Comparison of ENCODE assay signal across 21 cellular contexts in genomic region chr3:95567346-95567745, GRCh38.
"Had no signal": no experiment of that assay in that cellular context is flagged by ENCODE, and none has a peak within 500 bp of the region (broad histone marks: within the 10 kb centered on the region; RNA-seq: fewer than 3 reads in every experiment).

No MANE protein-coding gene starts in this region.

- H2AFZ ChIP-seq: parathyroid adenoma had no signal

- H3K4me3 ChIP-seq: ascending aorta, breast epithelium, left ventricle myocardium inferior, mucosa of descending colon, thyroid gland had no signal

- H3K9ac ChIP-seq: parathyroid adenoma had no signal

- DNase-seq: activated CD4-positive, alpha-beta T cell treated with anti-CD3 and anti-CD28 coated beads, Interleukin-2, amount 50 U/mL, for 4 hours; activated CD4-positive, CD25-positive, alpha-beta regulatory T cell treated with anti-CD3 and anti-CD28 coated beads, Interleukin-2, amount 50 U/mL, for 72 hours; activated naive CD4-positive, alpha-beta T cell treated with anti-CD3 and anti-CD28 coated beads, Interleukin-2, amount 10 ng/mL, durations not matched to agents 7 days and 5 days; activated T-cell treated with anti-CD3 and anti-CD28 coated beads, Interleukin-2, amount 50 U/mL, for 1 hour; cerebellar nuclear complex; effector CD8-positive, alpha-beta T cell; foreskin fibroblast; glutamatergic neuron; hypothalamus; left ventricle myocardium inferior; mucosa of descending colon; naive thymus-derived CD4-positive, alpha-beta T cell; retina; thyroid gland had no signal

- H3K27ac ChIP-seq: ascending aorta, breast epithelium, left ventricle myocardium inferior, neutrophil, parathyroid adenoma, thyroid gland had no signal

- H3K9me3 ChIP-seq: neutrophil, thyroid gland had no signal

- H3K36me3 ChIP-seq: ascending aorta, breast epithelium, left ventricle myocardium inferior, neutrophil, thyroid gland had no signal

- FAIRE-seq: urothelium cell line had no signal

- H3K36me3 Mint-ChIP-seq: activated naive CD4-positive, alpha-beta T cell treated with anti-CD3 and anti-CD28 coated beads, Interleukin-2, amount 10 ng/mL, durations not matched to agents 7 days and 5 days; naive thymus-derived CD4-positive, alpha-beta T cell; stimulated activated effector memory CD8-positive, alpha-beta T cell treated with anti-CD3 and anti-CD28 coated beads, Interleukin-12 subunit alpha, Interleukin-12 subunit beta, amount 100 ng/mL, for 72 hours had no signal

- H3K27me3 ChIP-seq: ascending aorta, breast epithelium, neutrophil, thyroid gland had no signal

- H3K4me1 Mint-ChIP-seq: activated naive CD4-positive, alpha-beta T cell treated with anti-CD3 and anti-CD28 coated beads, Interleukin-2, amount 10 ng/mL, durations not matched to agents 7 days and 5 days; naive thymus-derived CD4-positive, alpha-beta T cell; stimulated activated effector memory CD8-positive, alpha-beta T cell treated with anti-CD3 and anti-CD28 coated beads, Interleukin-12 subunit alpha, Interleukin-12 subunit beta, amount 100 ng/mL, for 72 hours had no signal

- ATAC-seq: mucosa of descending colon; naive thymus-derived CD4-positive, alpha-beta T cell had no signal

- H3K79me2 ChIP-seq: parathyroid adenoma had no signal

- H3K27ac Mint-ChIP-seq: activated naive CD4-positive, alpha-beta T cell treated with anti-CD3 and anti-CD28 coated beads, Interleukin-2, amount 10 ng/mL, durations not matched to agents 7 days and 5 days; activated T-helper 2 cell treated with anti-CD3 and anti-CD28 coated beads, Interferon-gamma antibody, Interleukin-2, Interleukin-4, amounts not matched to agents 10 μg/mL and 5 μg/mL and 100 μg/mL, durations not matched to agents 14 hours and 24 hours and 36 hours; naive thymus-derived CD4-positive, alpha-beta T cell; stimulated activated effector memory CD8-positive, alpha-beta T cell treated with anti-CD3 and anti-CD28 coated beads, Interleukin-12 subunit alpha, Interleukin-12 subunit beta, amount 100 ng/mL, for 72 hours had no signal

- H3K4me1 ChIP-seq: ascending aorta, breast epithelium, left ventricle myocardium inferior, parathyroid adenoma, thyroid gland had no signal

- H3K27me3 Mint-ChIP-seq: activated naive CD4-positive, alpha-beta T cell treated with anti-CD3 and anti-CD28 coated beads, Interleukin-2, amount 10 ng/mL, durations not matched to agents 7 days and 5 days; naive thymus-derived CD4-positive, alpha-beta T cell had no signal

- H3K4me3 Mint-ChIP-seq: activated naive CD4-positive, alpha-beta T cell treated with anti-CD3 and anti-CD28 coated beads, Interleukin-2, amount 10 ng/mL, durations not matched to agents 7 days and 5 days; naive thymus-derived CD4-positive, alpha-beta T cell; stimulated activated effector memory CD8-positive, alpha-beta T cell treated with anti-CD3 and anti-CD28 coated beads, Interleukin-12 subunit alpha, Interleukin-12 subunit beta, amount 100 ng/mL, for 72 hours had no signal
